ENCODE assay signal across 12 cellular contexts in the genomic region with DNA sequence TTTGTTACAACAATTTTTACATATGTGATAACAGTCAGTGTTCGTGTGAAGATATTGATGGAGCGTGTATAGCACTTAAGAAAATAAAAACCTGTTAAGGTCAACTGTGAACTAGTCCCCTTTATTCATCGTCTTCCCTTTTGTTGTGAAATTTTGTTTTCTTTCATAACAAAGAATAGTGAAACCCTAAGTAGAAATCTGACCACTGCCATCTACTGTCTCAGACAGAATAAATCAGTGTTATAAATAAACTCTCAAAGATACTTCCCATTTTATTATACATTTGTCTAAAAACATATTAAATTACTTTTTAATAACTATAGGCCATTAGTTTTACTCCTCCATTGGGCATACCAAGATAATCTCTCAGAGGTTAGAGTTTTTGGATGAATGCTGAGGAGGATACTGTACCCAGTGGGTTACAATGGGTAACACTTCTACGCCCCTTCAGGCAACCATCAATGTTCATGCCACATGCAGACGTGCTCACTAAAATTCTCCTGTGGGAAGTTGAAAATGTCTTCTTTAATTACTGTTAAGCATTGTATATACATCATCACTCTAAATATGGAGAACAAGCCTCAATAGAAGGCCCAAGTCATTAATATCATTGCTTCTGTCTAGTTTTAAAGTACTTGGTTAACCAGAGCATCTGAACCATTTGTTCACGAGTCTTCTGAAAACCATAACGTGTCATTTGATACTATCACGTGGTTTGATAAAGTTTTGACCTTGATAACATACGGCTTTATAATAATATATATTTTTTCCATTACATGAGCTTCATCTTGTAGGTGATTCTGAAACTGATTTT.
DNase-seq lines count a peak whose midpoint lies in the region; ATAC-seq, FAIRE-seq and TF ChIP-seq lines count a peak whose summit lies in the region.
"Had no signal": no experiment of that assay in that cellular context is flagged by ENCODE, and none has a peak within 500 bp of the region (broad histone marks: within the 10 kb centered on the region; RNA-seq: fewer than 3 reads in every experiment).

No MANE protein-coding gene starts in this region.

- no peaks in the 10 kb centered on the region for H4K20me1 ChIP-seq in K562 (replicated peaks; ENCODE audit: control insufficient read depth, insufficient read depth, low read length)

- H3K27ac ChIP-seq in CD4-positive, alpha-beta T cell (ENCODE audit: low read depth, low read length), result no peak overlapping the region
- no peak overlapping the region for H3K27ac ChIP-seq in K562 (ENCODE audit: extremely low read depth, low read depth, low read length)
- no peak overlapping the region for H3K27ac ChIP-seq in uterus
- H3K27ac ChIP-seq in body of pancreas, result peak overlapping the region in 1 of 4 donors; percentile 68

- intact Hi-C loops in CD4-positive, alpha-beta T cell (cut with DNase I, micrococcal nuclease), result loop anchor here in 1 of 2 experiments (10.0 kb wide), 1 partner anchor 501 kb away; a partner anchor contains a TSS
- intact Hi-C loops in K562 (cut with micrococcal nuclease), result no loop called here
- intact Hi-C loops in uterus (cut with DNase I; ENCODE audit: low total_unique reads), result no loop called here
- intact Hi-C loops in body of pancreas (cut with DNase I), result no loop called here

- no peak overlapping the region for H2AFZ ChIP-seq in K562 (ENCODE audit: low read depth, low read length)

- H3K27ac Mint-ChIP-seq in CD4-positive, alpha-beta T cell, result peak overlapping the region; percentile 62
- H3K27ac Mint-ChIP-seq in nephron progenitor cell, result no peak overlapping the region

- CTCF ChIA-PET in CD4-positive, alpha-beta T cell (lab: Charles Lee), result interaction anchor here (0.7 to 1.2 kb wide), 2 partner anchors 15 to 115 kb away, joined by 4 read pairs; no protein-coding TSS in a partner anchor
- CTCF ChIA-PET in K562 (lab: Yijun Ruan, JAX; ENCODE audit: low intra/inter-chr PET ratio), result no interaction called here

- ATAC-seq in CD4-positive, alpha-beta T cell (ENCODE audit: poor library complexity), result no peak
- ATAC-seq in GM19468 (IDR thresholded peaks at IDR 0.05; ENCODE audit: extremely low read depth, unreplicated experiment) (peak; percentile 15), HG03175 (IDR thresholded peaks at IDR 0.05; ENCODE audit: unreplicated experiment) (peak; percentile 43), K562 (no peak), body of pancreas (no peak)

- peaks cover 64% of the 10 kb centered on the region for H3K4me1 Mint-ChIP-seq in CD4-positive, alpha-beta T cell (ENCODE audit: low read depth)
- H3K4me1 Mint-ChIP-seq in nephron progenitor cell, result no peaks in the 10 kb centered on the region

- H3K4me2 ChIP-seq in K562 (ENCODE audit: insufficient read depth, low read length), result no peak overlapping the region

- no peaks in the 10 kb centered on the region for H3K27me3 Mint-ChIP-seq in CD4-positive, alpha-beta T cell
- no peaks in the 10 kb centered on the region for H3K27me3 Mint-ChIP-seq in nephron progenitor cell (ENCODE audit: low read depth, poor library complexity)
- H3K27me3 Mint-ChIP-seq: CD8-positive, alpha-beta memory T cell had no signal

- H3K9me1 ChIP-seq in K562 (ENCODE audit: control insufficient read depth, insufficient read depth, low read length), result no peaks in the 10 kb centered on the region

- in situ Hi-C loops in K562 (cut with MboI), result no loop called here

- no peak for TF ChIP-seq POLR2A in K562 (conservative IDR thresholded peaks at IDR 0.05)
- no peak for TF ChIP-seq POLR2A in uterus (IDR thresholded peaks at IDR 0.05)
- no peak for TF ChIP-seq POLR2A in body of pancreas (IDR thresholded peaks at IDR 0.05)

- no peak for DNase-seq in CD4-positive, alpha-beta T cell
- DNase-seq in K562 (ENCODE audit: extremely low read depth in 1 of 4, low spot score in 3 of 4) (no peak), A172 (ENCODE audit: low spot score) (no peak), uterus (no peak), nephron progenitor cell (no peak), body of pancreas (no peak)
- DNase-seq: activated gamma-delta T cell; CD8-positive, alpha-beta memory T cell; esophagus squamous epithelium; stimulated activated CD4-positive, alpha-beta T cell treated with anti-CD3 and anti-CD28 coated beads, Interleukin-2, amount 100 ng/mL, for 24 hours had no signal

- no peaks in the 10 kb centered on the region for H3K9me3 ChIP-seq in CD4-positive, alpha-beta T cell (ENCODE audit: control insufficient read depth, low read length)
- H3K9me3 ChIP-seq in K562 (replicated peaks; ENCODE audit: control insufficient read depth, insufficient read depth, low read depth, low read length), result no peaks in the 10 kb centered on the region
- H3K9me3 ChIP-seq in uterus, result no peaks in the 10 kb centered on the region
- H3K9me3 ChIP-seq in body of pancreas, result no peaks in the 10 kb centered on the region
- H3K9me3 ChIP-seq: esophagus squamous epithelium had no signal

- H3K9me3 Mint-ChIP-seq in CD4-positive, alpha-beta T cell, result no peaks in the 10 kb centered on the region
- no peaks in the 10 kb centered on the region for H3K9me3 Mint-ChIP-seq in nephron progenitor cell
- H3K9me3 Mint-ChIP-seq: CD8-positive, alpha-beta memory T cell had no signal

- no peak overlapping the region for H3K4me3 Mint-ChIP-seq in CD4-positive, alpha-beta T cell
- no peak overlapping the region for H3K4me3 Mint-ChIP-seq in nephron progenitor cell

- H3K4me3 ChIP-seq in K562 (no peak overlapping the region), uterus (no peak overlapping the region), body of pancreas (no peak overlapping the region)
- H3K4me3 ChIP-seq: esophagus squamous epithelium had no signal

- FAIRE-seq in K562 (lab: Jason Lieb, UNC), result no peak

- peaks cover 4% of the 10 kb centered on the region for H3K36me3 Mint-ChIP-seq in CD4-positive, alpha-beta T cell (ENCODE audit: low read depth)
- no peaks in the 10 kb centered on the region for H3K36me3 Mint-ChIP-seq in nephron progenitor cell (ENCODE audit: low read depth)
- H3K36me3 Mint-ChIP-seq: CD8-positive, alpha-beta memory T cell had no signal

- H3K36me3 ChIP-seq in K562 (ENCODE audit: control insufficient read depth, insufficient read depth, low read length) (no peaks in the 10 kb centered on the region), uterus (no peaks in the 10 kb centered on the region), body of pancreas (replicated peaks in 1 of 2; ENCODE audit: insufficient read depth in 1 of 2, low read depth in 2 of 2) (no peaks in the 10 kb centered on the region)
- H3K36me3 ChIP-seq: esophagus squamous epithelium had no signal

- no peak for TF ChIP-seq RAD21 in K562 (CRISPR knock-in tag; conservative IDR thresholded peaks at IDR 0.05 in 1 of 2, IDR thresholded peaks at IDR 0.05 in 1 of 2)

- H3K79me2 ChIP-seq in K562 (ENCODE audit: control insufficient read depth, insufficient read depth, low read length), result no peaks in the 10 kb centered on the region

- WGBS in K562 (ENCODE audit: insufficient coverage, low coverage, missing lambda C conversion rate), result 1% methylated on average over 9 of the region's 9 CpGs
- 47 to 63% methylated on average over 9 of the region's 9 CpGs for WGBS in body of pancreas, 2 donors

- H3K27me3 ChIP-seq in CD4-positive, alpha-beta T cell (ENCODE audit: control insufficient read depth, insufficient read depth, low read length), result no peaks in the 10 kb centered on the region
- H3K27me3 ChIP-seq in K562 (ENCODE audit: control insufficient read depth in 2 of 2, insufficient read depth in 2 of 2, low read length in 2 of 2) (no peaks in the 10 kb centered on the region), uterus (no peaks in the 10 kb centered on the region), body of pancreas (no peaks in the 10 kb centered on the region)
- H3K27me3 ChIP-seq: esophagus squamous epithelium had no signal

- no peak for TF ChIP-seq CTCF in CD4-positive, alpha-beta T cell (IDR thresholded peaks at IDR 0.05)
- TF ChIP-seq CTCF in K562 (IDR thresholded peaks at IDR 0.05 in 2 of 3, conservative IDR thresholded peaks at IDR 0.05 in 1 of 3; ENCODE audit: insufficient read depth in 2 of 3, low read depth in 1 of 3, low read length in 3 of 3), result no peak
- TF ChIP-seq CTCF in uterus (IDR thresholded peaks at IDR 0.05), result no peak
- TF ChIP-seq CTCF in nephron progenitor cell (IDR thresholded peaks at IDR 0.05), result no peak
- no peak for TF ChIP-seq CTCF in body of pancreas (IDR thresholded peaks at IDR 0.05)

- no peaks in the 10 kb centered on the region for H3K4me1 ChIP-seq in K562 (replicated peaks in 1 of 2; ENCODE audit: control insufficient read depth in 2 of 2, insufficient read depth in 2 of 2, low read length in 2 of 2)
- no peaks in the 10 kb centered on the region for H3K4me1 ChIP-seq in uterus
- H3K4me1 ChIP-seq in body of pancreas, result no peaks in the 10 kb centered on the region
- H3K4me1 ChIP-seq: esophagus squamous epithelium had no signal

- no TSS peak for BruUV-seq in K562 (replicated peaks; lab: Mats Ljungman, UMichigan)

- no peak overlapping the region for H3K9ac ChIP-seq in K562 (ENCODE audit: insufficient read depth in 1 of 2, low read depth in 2 of 2, low read length in 2 of 2)

- TF ChIP-seq EP300 in K562 (IDR thresholded peaks at IDR 0.05; ENCODE audit: low read length), result no peak

- POLR2A ChIA-PET in CD4-positive, alpha-beta T cell (lab: Charles Lee), result interaction anchor here (1.0 to 1.8 kb wide), 4 partner anchors 13 to 116 kb away, joined by 3 to 5 read pairs (median 4); no protein-coding TSS in a partner anchor
- POLR2A ChIA-PET in K562 (lab: Yijun Ruan, JAX), result no interaction called here

TF ChIP-seq in K562, 482 proteins besides CTCF, POLR2A, EP300 and RAD21:
- TF ChIP-seq, protein P1, sequence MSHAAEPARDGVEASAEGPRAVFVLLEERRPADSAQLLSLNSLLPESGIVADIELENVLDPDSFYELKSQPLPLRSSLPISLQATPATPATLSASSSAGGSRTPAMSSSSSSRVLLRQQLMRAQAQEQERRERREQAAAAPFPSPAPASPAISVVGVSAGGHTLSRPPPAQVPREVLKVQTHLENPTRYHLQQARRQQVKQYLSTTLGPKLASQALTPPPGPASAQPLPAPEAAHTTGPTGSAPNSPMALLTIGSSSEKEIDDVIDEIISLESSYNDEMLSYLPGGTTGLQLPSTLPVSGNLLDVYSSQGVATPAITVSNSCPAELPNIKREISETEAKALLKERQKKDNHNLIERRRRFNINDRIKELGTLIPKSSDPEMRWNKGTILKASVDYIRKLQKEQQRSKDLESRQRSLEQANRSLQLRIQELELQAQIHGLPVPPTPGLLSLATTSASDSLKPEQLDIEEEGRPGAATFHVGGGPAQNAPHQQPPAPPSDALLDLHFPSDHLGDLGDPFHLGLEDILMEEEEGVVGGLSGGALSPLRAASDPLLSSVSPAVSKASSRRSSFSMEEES (CRISPR knock-in tag; IDR thresholded peaks at IDR 0.05), result peak; percentile 29; the same call in 1 of the 2 replicates
- no peak for TF ChIP-seq PTTG1 (tag; IDR thresholded peaks at IDR 0.05; ENCODE audit: low read depth)
TF ChIP-seq in K562: peak in this region for 1.

Comparison
In these comparisons a context has a peak if more than half of its experiments do, and no peak if none do; other contexts are left out.
1. ATAC-seq: peak in GM19468 (single experiment) and HG03175 (single experiment); none in CD4-positive, alpha-beta T cell (single experiment), K562 (single experiment) and body of pancreas (single experiment).